Comparison of ENCODE assay signal across 9 cellular contexts in the genomic region with DNA sequence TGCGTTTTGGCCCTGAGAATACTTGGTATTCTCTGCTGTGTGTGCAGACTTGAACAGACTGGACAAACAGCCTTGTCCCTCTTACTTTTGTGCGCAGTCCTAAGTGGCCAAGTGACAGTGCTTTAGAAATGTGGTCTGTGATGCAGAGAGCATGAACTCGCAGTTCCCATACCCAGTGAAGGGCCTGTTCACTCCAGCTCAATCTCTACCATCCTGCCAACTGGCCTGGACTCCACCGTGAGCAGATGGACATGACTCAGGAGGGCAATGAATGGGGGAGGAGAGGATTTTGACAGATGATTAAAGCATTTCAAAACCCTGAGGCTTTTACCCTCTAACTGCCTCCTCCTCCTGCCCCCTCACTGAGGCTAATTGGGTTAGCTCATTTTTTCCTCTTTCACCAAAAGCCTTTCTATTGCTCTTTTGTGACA.
DNase-seq lines count a peak whose midpoint lies in the region; ATAC-seq and TF ChIP-seq lines count a peak whose summit lies in the region.
"Had no signal": no experiment of that assay in that cellular context is flagged by ENCODE, and none has a peak within 500 bp of the region (broad histone marks: within the 10 kb centered on the region; RNA-seq: fewer than 3 reads in every experiment).

No MANE protein-coding gene starts in this region.

- intact Hi-C loops in body of pancreas (cut with DNase I) (no loop called here), lower lobe of right lung (cut with DNase I) (no loop called here)

- H3K4me1 ChIP-seq in ACC112 (ENCODE audit: control insufficient read depth, insufficient read depth, low read length, unreplicated experiment) (peaks cover 40% of the 10 kb centered on the region), body of pancreas (peaks cover 13% of the 10 kb centered on the region), lower lobe of right lung (no peaks in the 10 kb centered on the region), Peyer's patch (no peaks in the 10 kb centered on the region)

- peak; percentile 12 for ATAC-seq in body of pancreas
- ATAC-seq in lower lobe of right lung, result peak; percentile 34 to 50

- no peaks in the 10 kb centered on the region for H3K9me3 Mint-ChIP-seq in T-helper 2 cell treated with Interferon-gamma antibody and Interleukin-4, amounts not matched to agents 5 μg/mL and 100 μg/mL, for 36 hours

- peak overlapping the region; percentile 81 for H3K27ac ChIP-seq in ACC112 (ENCODE audit: low read depth, low read length)
- no peak overlapping the region for H3K27ac ChIP-seq in body of pancreas
- no peak overlapping the region for H3K27ac ChIP-seq in lower lobe of right lung
- no peak overlapping the region for H3K27ac ChIP-seq in Peyer's patch

- H3K4me3 Mint-ChIP-seq in T-helper 2 cell treated with Interferon-gamma antibody and Interleukin-4, amounts not matched to agents 5 μg/mL and 100 μg/mL, for 36 hours, result no peak overlapping the region

- peak overlapping the region; percentile 81 for H2AFZ ChIP-seq in ACC112 (ENCODE audit: low read length, unreplicated experiment)

- no peaks in the 10 kb centered on the region for H3K79me2 ChIP-seq in ACC112 (ENCODE audit: control insufficient read depth, insufficient read depth, low read length, unreplicated experiment)

- H3K36me3 ChIP-seq in ACC112 (ENCODE audit: insufficient read depth, low read length), result no peaks in the 10 kb centered on the region
- H3K36me3 ChIP-seq in body of pancreas (replicated peaks in 1 of 2; ENCODE audit: insufficient read depth in 1 of 2, low read depth in 2 of 2), result no peaks in the 10 kb centered on the region
- H3K36me3 ChIP-seq in lower lobe of right lung, result no peaks in the 10 kb centered on the region
- no peaks in the 10 kb centered on the region for H3K36me3 ChIP-seq in Peyer's patch

- H3K27me3 Mint-ChIP-seq in T-helper 2 cell treated with Interferon-gamma antibody and Interleukin-4, amounts not matched to agents 5 μg/mL and 100 μg/mL, for 36 hours (ENCODE audit: low read depth), result peaks cover 5% of the 10 kb centered on the region

- no peaks in the 10 kb centered on the region for H3K36me3 Mint-ChIP-seq in T-helper 2 cell treated with Interferon-gamma antibody and Interleukin-4, amounts not matched to agents 5 μg/mL and 100 μg/mL, for 36 hours (ENCODE audit: low read depth)

- no peaks in the 10 kb centered on the region for H3K9me3 ChIP-seq in body of pancreas
- H3K9me3 ChIP-seq in lower lobe of right lung, result no peaks in the 10 kb centered on the region
- H3K9me3 ChIP-seq in Peyer's patch, result no peaks in the 10 kb centered on the region

- DNase-seq in M059J (ENCODE audit: low read depth) (peak; percentile 96), body of pancreas (peak in 1 of 4 donors; percentile 11), lower lobe of right lung (no peak), Peyer's patch (no peak), cortex of kidney (lab: John Stamatoyannopoulos, UW) (no peak), NCI-H2081 treated with DMSO at 0.1 percent for 48 hours (lab: John Stamatoyannopoulos, UW) (no peak)
- DNase-seq in T-helper 2 cell treated with Interferon-gamma antibody and Interleukin-4, amounts not matched to agents 5 μg/mL and 100 μg/mL, for 36 hours (ENCODE audit: low spot score), result no peak
- DNase-seq: stimulated activated CD4-positive, alpha-beta T cell treated with anti-CD3 and anti-CD28 coated beads, Interleukin-12 subunit alpha, Interleukin-12 subunit beta, amount 100 ng/mL, for 4 hours had no signal

- no peaks in the 10 kb centered on the region for H3K27me3 ChIP-seq in ACC112 (ENCODE audit: insufficient read depth, low read length)
- H3K27me3 ChIP-seq in body of pancreas, result no peaks in the 10 kb centered on the region
- no peaks in the 10 kb centered on the region for H3K27me3 ChIP-seq in lower lobe of right lung (ENCODE audit: low read depth)
- no peaks in the 10 kb centered on the region for H3K27me3 ChIP-seq in Peyer's patch

- no peaks in the 10 kb centered on the region for H3K4me1 Mint-ChIP-seq in T-helper 2 cell treated with Interferon-gamma antibody and Interleukin-4, amounts not matched to agents 5 μg/mL and 100 μg/mL, for 36 hours (ENCODE audit: low read depth)

- TF ChIP-seq POLR2A in body of pancreas (IDR thresholded peaks at IDR 0.05) (no peak), Peyer's patch (IDR thresholded peaks at IDR 0.05) (no peak)

- no peak overlapping the region for H3K27ac Mint-ChIP-seq in T-helper 2 cell treated with Interferon-gamma antibody and Interleukin-4, amounts not matched to agents 5 μg/mL and 100 μg/mL, for 36 hours

- 71 to 76% methylated on average over 4 of the region's 4 CpGs for WGBS in body of pancreas, 2 donors

- H3K4me3 ChIP-seq in ACC112 (ENCODE audit: low read depth, low read length), result peak overlapping the region; percentile 27; the same call in 1 of the 2 replicates
- no peak overlapping the region for H3K4me3 ChIP-seq in body of pancreas
- no peak overlapping the region for H3K4me3 ChIP-seq in lower lobe of right lung
- H3K4me3 ChIP-seq in Peyer's patch, result no peak overlapping the region

- no peak for TF ChIP-seq CTCF in body of pancreas (IDR thresholded peaks at IDR 0.05)
- no peak for TF ChIP-seq CTCF in lower lobe of right lung (IDR thresholded peaks at IDR 0.05)
- no peak for TF ChIP-seq CTCF in Peyer's patch (IDR thresholded peaks at IDR 0.05)
